ENCODE assay signal across 21 cellular contexts in the genomic region with DNA sequence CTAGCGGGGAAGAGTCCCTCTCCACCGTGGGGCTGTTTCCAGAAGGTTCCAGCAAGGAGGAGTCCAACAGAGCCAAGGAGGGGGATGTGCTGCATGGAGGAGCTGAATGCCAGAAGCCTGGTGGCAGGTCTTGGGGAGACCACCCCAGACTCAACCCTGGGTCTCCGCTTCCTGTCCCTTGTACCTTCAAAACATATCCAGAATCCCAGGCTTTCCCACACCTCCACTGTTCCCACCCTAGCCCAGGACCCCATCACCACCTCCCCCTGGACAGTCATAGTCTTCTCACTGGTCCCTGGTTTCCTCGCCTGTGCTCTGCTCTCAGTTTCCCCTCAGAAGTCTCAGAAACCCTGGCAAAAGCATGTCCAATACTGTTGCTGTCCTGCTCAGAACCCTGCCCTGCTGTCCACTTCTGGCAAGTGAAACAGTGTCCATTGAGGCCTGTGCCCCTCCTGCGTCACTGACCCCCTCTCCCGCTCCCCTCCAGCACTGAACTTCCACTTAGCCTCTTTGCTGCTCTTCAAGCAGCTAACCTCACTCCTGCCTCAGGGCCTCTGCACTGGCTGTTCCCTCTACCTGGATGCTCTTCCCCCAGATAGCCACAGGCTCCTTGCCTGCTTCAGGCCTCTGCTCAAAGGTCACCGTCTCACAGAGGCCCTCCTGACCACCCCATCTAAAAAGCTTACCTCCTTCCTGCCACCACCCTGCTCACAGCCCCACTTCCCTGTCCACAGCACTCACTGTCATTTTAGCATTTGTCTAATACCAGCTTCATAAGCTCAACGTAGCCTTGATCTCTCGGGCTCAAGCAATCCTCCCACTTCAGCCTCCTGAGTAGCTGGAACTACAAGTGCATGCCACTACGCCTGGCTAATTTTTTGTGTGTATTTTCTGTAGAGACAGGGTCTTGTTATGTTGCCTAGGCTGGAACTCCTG.
DNase-seq lines count a peak whose midpoint lies in the region; ATAC-seq, FAIRE-seq and TF ChIP-seq lines count a peak whose summit lies in the region.
"Had no signal": no experiment of that assay in that cellular context is flagged by ENCODE, and none has a peak within 500 bp of the region (broad histone marks: within the 10 kb centered on the region; RNA-seq: fewer than 3 reads in every experiment).

No MANE protein-coding gene starts in this region.

- TF ChIP-seq CTCF in bronchial epithelial cell (IDR thresholded peaks at IDR 0.05; ENCODE audit: insufficient read depth, low read length, severe bottlenecking) (no peak), kidney (IDR thresholded peaks at IDR 0.05; ENCODE audit: borderline replicate concordance, extremely low read depth, insufficient read depth) (no peak)

- no peak overlapping the region for H3K27ac ChIP-seq in kidney (ENCODE audit: low read depth in 2 of 2, low read length in 2 of 2)
- no peak overlapping the region for H3K27ac ChIP-seq in right cardiac atrium (ENCODE audit: low read length)
- H3K27ac ChIP-seq: adrenal gland, C4-2B, prostate gland, thyroid gland had no signal

- peak; percentile 60 for FAIRE-seq in bronchial epithelial cell (lab: Jason Lieb, UNC)
- FAIRE-seq in kidney (lab: Jason Lieb, UNC), result no peak
- FAIRE-seq: A204.1, RCC 7860 had no signal

- peaks cover 9% of the 10 kb centered on the region for H3K4me1 Mint-ChIP-seq in stimulated activated effector memory CD8-positive, alpha-beta T cell treated with anti-CD3 and anti-CD28 coated beads, Interleukin-12 subunit alpha, Interleukin-12 subunit beta, amount 100 ng/mL, for 72 hours

- H3K4me3 Mint-ChIP-seq in stimulated activated effector memory CD8-positive, alpha-beta T cell treated with anti-CD3 and anti-CD28 coated beads, Interleukin-12 subunit alpha, Interleukin-12 subunit beta, amount 100 ng/mL, for 72 hours, result no peak overlapping the region

- H3K9ac ChIP-seq in kidney (ENCODE audit: low read length in 2 of 2), result no peak overlapping the region

- H3K36me3 Mint-ChIP-seq in stimulated activated effector memory CD8-positive, alpha-beta T cell treated with anti-CD3 and anti-CD28 coated beads, Interleukin-12 subunit alpha, Interleukin-12 subunit beta, amount 100 ng/mL, for 72 hours, result no peaks in the 10 kb centered on the region

- H3K36me3 ChIP-seq in bronchial epithelial cell (ENCODE audit: control insufficient read depth, insufficient read depth, low read length) (no peaks in the 10 kb centered on the region), kidney (ENCODE audit: control insufficient read depth in 1 of 2, insufficient read depth in 2 of 2, low read length in 2 of 2) (no peaks in the 10 kb centered on the region)
- H3K36me3 ChIP-seq: adrenal gland, prostate gland, thyroid gland had no signal

- no peak for ATAC-seq in stimulated activated effector memory CD8-positive, alpha-beta T cell treated with anti-CD3 and anti-CD28 coated beads, Interleukin-12 subunit alpha, Interleukin-12 subunit beta, amount 100 ng/mL, for 72 hours
- no peak for ATAC-seq in HG02970 (IDR thresholded peaks at IDR 0.05; ENCODE audit: low FRiP score, unreplicated experiment)
- no peak for ATAC-seq in HG02642 (IDR thresholded peaks at IDR 0.05; ENCODE audit: poor library complexity, unreplicated experiment)
- no peak for ATAC-seq in right cardiac atrium

- H3K4me3 ChIP-seq in bronchial epithelial cell (ENCODE audit: low read depth, low read length) (no peak overlapping the region), kidney (ENCODE audit: low read length in 2 of 2) (no peak overlapping the region), right cardiac atrium (ENCODE audit: low read length) (no peak overlapping the region)
- H3K4me3 ChIP-seq: adrenal gland, prostate gland, thyroid gland had no signal

- DNase-seq in activated CD4-positive, CD25-positive, alpha-beta regulatory T cell treated with anti-CD3 and anti-CD28 coated beads, Interleukin-2, amount 50 U/mL, for 72 hours, result peak; percentile 6
- no peak for DNase-seq in activated CD4-positive, CD25-positive, alpha-beta regulatory T cell (lab: John Stamatoyannopoulos, UW)
- no peak for DNase-seq in bronchial epithelial cell (ENCODE audit: low read depth)
- peak; percentile 20 for DNase-seq in kidney
- DNase-seq in stimulated activated effector memory CD8-positive, alpha-beta T cell treated with anti-CD3 and anti-CD28 coated beads, Interleukin-12 subunit alpha, Interleukin-12 subunit beta, amount 100 ng/mL, for 72 hours (ENCODE audit: low spot score in 2 of 2), result no peak
- DNase-seq in right cardiac atrium, result no peak
- DNase-seq: activated CD4-positive, alpha-beta T cell treated with anti-CD3 and anti-CD28 coated beads, Interleukin-2, amount 50 U/mL, for 4 hours; activated T-cell treated with anti-CD3 and anti-CD28 coated beads, Interleukin-2, amount 50 U/mL, for 48 hours; adrenal gland; caudate nucleus; GOT3; Kasumi-1; NCI-H1105 treated with DMSO at 0.1 percent for 48 hours; NCI-H774; thyroid gland had no signal

- H3K4me1 ChIP-seq in kidney (ENCODE audit: control insufficient read depth in 1 of 2, insufficient read depth in 1 of 2, low read depth in 1 of 2, low read length in 2 of 2) (no peaks in the 10 kb centered on the region), right cardiac atrium (ENCODE audit: control insufficient read depth, insufficient read depth, low read length) (no peaks in the 10 kb centered on the region)
- H3K4me1 ChIP-seq: adrenal gland, prostate gland, thyroid gland had no signal

- no peaks in the 10 kb centered on the region for H3K9me3 Mint-ChIP-seq in stimulated activated effector memory CD8-positive, alpha-beta T cell treated with anti-CD3 and anti-CD28 coated beads, Interleukin-12 subunit alpha, Interleukin-12 subunit beta, amount 100 ng/mL, for 72 hours

- H3K27ac Mint-ChIP-seq in stimulated activated effector memory CD8-positive, alpha-beta T cell treated with anti-CD3 and anti-CD28 coated beads, Interleukin-12 subunit alpha, Interleukin-12 subunit beta, amount 100 ng/mL, for 72 hours, result peak overlapping the region; percentile 5

- peaks cover 8% of the 10 kb centered on the region for H3K27me3 ChIP-seq in bronchial epithelial cell (ENCODE audit: control insufficient read depth, insufficient read depth, low read length)
- peaks cover 2% of the 10 kb centered on the region for H3K27me3 ChIP-seq in right cardiac atrium (ENCODE audit: control insufficient read depth, insufficient read depth)
- H3K27me3 ChIP-seq: thyroid gland had no signal

- intact Hi-C loops in kidney (cut with DNase I) (no loop called here), right cardiac atrium (cut with DNase I) (no loop called here)

- H3K9me3 ChIP-seq in kidney (ENCODE audit: control insufficient read depth in 1 of 2, low read length in 2 of 2) (peaks cover 0 to 2% of the 10 kb centered on the region in 2 donors), right cardiac atrium (ENCODE audit: control insufficient read depth, low read length) (no peaks in the 10 kb centered on the region)
- H3K9me3 ChIP-seq: prostate gland, thyroid gland had no signal

- WGBS in right cardiac atrium, result 73% methylated on average over 10 of the region's 10 CpGs

Comparison
In these comparisons a context has a peak if more than half of its experiments do, and no peak if none do; other contexts are left out.
1. DNase-seq: peak in activated CD4-positive, CD25-positive, alpha-beta regulatory T cell treated with anti-CD3 and anti-CD28 coated beads, Interleukin-2, amount 50 U/mL, for 72 hours (single experiment) and kidney (single experiment); none in activated CD4-positive, CD25-positive, alpha-beta regulatory T cell (0 of 4), bronchial epithelial cell (single experiment), stimulated activated effector memory CD8-positive, alpha-beta T cell treated with anti-CD3 and anti-CD28 coated beads, Interleukin-12 subunit alpha, Interleukin-12 subunit beta, amount 100 ng/mL, for 72 hours (0 of 2) and right cardiac atrium (0 of 3).